In the genomic region with DNA sequence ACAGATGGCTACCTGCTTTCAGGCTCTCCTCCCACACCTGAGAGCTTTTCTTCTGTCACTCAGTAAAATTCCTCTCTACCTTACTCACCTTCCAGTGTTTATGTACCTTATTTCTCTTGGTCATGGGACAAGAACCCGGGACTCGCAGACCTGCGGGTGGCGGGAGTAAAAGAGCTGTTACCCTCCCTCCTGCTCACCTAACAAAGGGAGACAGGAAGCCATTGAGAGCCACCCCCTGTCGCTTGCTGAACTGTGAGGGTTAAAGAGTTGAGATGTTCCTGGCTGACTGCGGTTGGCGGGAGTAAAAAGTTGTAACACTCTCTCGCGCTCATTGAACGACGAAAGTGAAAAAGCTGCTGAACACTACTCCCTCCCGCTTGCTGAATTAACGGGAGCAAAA, we compare ENCODE assay signal across 24 cellular contexts.
"Had no signal": no experiment of that assay in that cellular context is flagged by ENCODE, and none has a peak within 500 bp of the region (broad histone marks: within the 10 kb centered on the region; RNA-seq: fewer than 3 reads in every experiment).

No MANE protein-coding gene starts in this region.

- H3K27me3 ChIP-seq: esophagus squamous epithelium, right lobe of liver, transverse colon had no signal

- H3K4me1 ChIP-seq: esophagus squamous epithelium, left ventricle myocardium inferior, lower lobe of right lung, parathyroid adenoma, right lobe of liver, transverse colon had no signal

- H3K27me3 Mint-ChIP-seq: memory B cell; progenitor cell of endocrine pancreas; stimulated activated naive B cell treated with anti-CD40 and anti-IgM and Interleukin-4, amounts not matched to agents 10 μg/mL and 1 μg/mL and 100 μg/mL, for 72 hours; stimulated activated naive CD8-positive, alpha-beta T cell treated with anti-CD3 and anti-CD28 coated beads, Interleukin-15, Interleukin-2, amounts not matched to agents 100 ng/mL and 50 ng/mL, for 24 hours had no signal

- H3K27ac Mint-ChIP-seq: memory B cell; natural killer cell; progenitor cell of endocrine pancreas; stimulated activated naive B cell treated with anti-CD40 and anti-IgM and Interleukin-4, amounts not matched to agents 10 μg/mL and 1 μg/mL and 100 μg/mL, for 72 hours; stimulated activated naive CD8-positive, alpha-beta T cell treated with anti-CD3 and anti-CD28 coated beads, Interleukin-15, Interleukin-2, amounts not matched to agents 100 ng/mL and 50 ng/mL, for 24 hours had no signal

- H3K9ac ChIP-seq: parathyroid adenoma had no signal

- H3K36me3 Mint-ChIP-seq: memory B cell; natural killer cell; stimulated activated naive B cell treated with anti-CD40 and anti-IgM and Interleukin-4, amounts not matched to agents 10 μg/mL and 1 μg/mL and 100 μg/mL, for 72 hours had no signal

- H2AFZ ChIP-seq: parathyroid adenoma had no signal

- H3K79me2 ChIP-seq: parathyroid adenoma had no signal

- H3K36me3 ChIP-seq: esophagus squamous epithelium, left ventricle myocardium inferior, lower lobe of right lung, right lobe of liver, thoracic aorta, transverse colon had no signal

- H3K9me3 ChIP-seq: esophagus squamous epithelium, lower lobe of right lung, right lobe of liver, thoracic aorta, transverse colon had no signal

- H3K4me3 Mint-ChIP-seq: memory B cell; natural killer cell; stimulated activated naive B cell treated with anti-CD40 and anti-IgM and Interleukin-4, amounts not matched to agents 10 μg/mL and 1 μg/mL and 100 μg/mL, for 72 hours; stimulated activated naive CD8-positive, alpha-beta T cell treated with anti-CD3 and anti-CD28 coated beads, Interleukin-15, Interleukin-2, amounts not matched to agents 100 ng/mL and 50 ng/mL, for 24 hours had no signal

- DNase-seq: central memory CD4-positive, alpha-beta T cell; effector memory CD4-positive, alpha-beta T cell; erythroblast; esophagus squamous epithelium; foreskin melanocyte; glutamatergic neuron; hypothalamus; left cardiac atrium; left ventricle myocardium inferior; lower lobe of right lung; natural killer cell; right lobe of liver; small intestine; stimulated activated CD4-positive, alpha-beta T cell treated with anti-CD3 and anti-CD28 coated beads, Interleukin-15, amount 100 ng/mL, for 24 hours; stimulated activated CD4-positive, alpha-beta T cell treated with anti-CD3 and anti-CD28 coated beads, Interleukin-2, amount 100 ng/mL, for 48 hours; stimulated activated naive B cell treated with anti-CD40 and anti-IgM and Interleukin-4, amounts not matched to agents 10 μg/mL and 1 μg/mL and 100 μg/mL, for 72 hours; transverse colon had no signal

- FAIRE-seq: colon, endometrium, small intestine had no signal

- H3K27ac ChIP-seq: esophagus squamous epithelium, left ventricle myocardium inferior, lower lobe of right lung, parathyroid adenoma, right lobe of liver, thoracic aorta, transverse colon had no signal

- H3K4me3 ChIP-seq: esophagus squamous epithelium, left ventricle myocardium inferior, lower lobe of right lung, right lobe of liver, thoracic aorta, transverse colon had no signal

- H3K4me1 Mint-ChIP-seq: memory B cell; natural killer cell; stimulated activated naive B cell treated with anti-CD40 and anti-IgM and Interleukin-4, amounts not matched to agents 10 μg/mL and 1 μg/mL and 100 μg/mL, for 72 hours had no signal
